Comparison of ENCODE assay signal across 1 cellular context in genomic region chr5:134508521-134509195, GRCh38.
TF ChIP-seq lines count a peak whose summit lies in the region.

No MANE protein-coding gene starts in this region.

TF ChIP-seq in A549, 52 proteins besides CTCF, POLR2A, EP300 and RAD21 (continued from another document):
- TF ChIP-seq PHF8 (IDR thresholded peaks at IDR 0.05; ENCODE audit: borderline replicate concordance, low read depth) (no peak), HOXB5 (CRISPR knock-in tag; IDR thresholded peaks at IDR 0.05) (no peak), E2F6 (IDR thresholded peaks at IDR 0.05; ENCODE audit: borderline replicate concordance, low read depth) (no peak), GATA3 (IDR thresholded peaks at IDR 0.05; ENCODE audit: borderline replicate concordance) (no peak), RCOR1 (IDR thresholded peaks at IDR 0.05; ENCODE audit: low read depth, low read length) (no peak), JUN (IDR thresholded peaks at IDR 0.05) (no peak), KDM5A (IDR thresholded peaks at IDR 0.05) (no peak), ZFP36 (IDR thresholded peaks at IDR 0.05; ENCODE audit: borderline replicate concordance, partially characterized antibody) (no peak), TFCP2L1 (CRISPR knock-in tag; IDR thresholded peaks at IDR 0.05) (no peak)
- TF ChIP-seq, protein P1, sequence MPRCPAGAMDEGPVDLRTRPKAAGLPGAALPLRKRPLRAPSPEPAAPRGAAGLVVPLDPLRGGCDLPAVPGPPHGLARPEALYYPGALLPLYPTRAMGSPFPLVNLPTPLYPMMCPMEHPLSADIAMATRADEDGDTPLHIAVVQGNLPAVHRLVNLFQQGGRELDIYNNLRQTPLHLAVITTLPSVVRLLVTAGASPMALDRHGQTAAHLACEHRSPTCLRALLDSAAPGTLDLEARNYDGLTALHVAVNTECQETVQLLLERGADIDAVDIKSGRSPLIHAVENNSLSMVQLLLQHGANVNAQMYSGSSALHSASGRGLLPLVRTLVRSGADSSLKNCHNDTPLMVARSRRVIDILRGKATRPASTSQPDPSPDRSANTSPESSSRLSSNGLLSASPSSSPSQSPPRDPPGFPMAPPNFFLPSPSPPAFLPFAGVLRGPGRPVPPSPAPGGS (IDR thresholded peaks at IDR 0.05) = no peak
- TF ChIP-seq, protein P2, sequence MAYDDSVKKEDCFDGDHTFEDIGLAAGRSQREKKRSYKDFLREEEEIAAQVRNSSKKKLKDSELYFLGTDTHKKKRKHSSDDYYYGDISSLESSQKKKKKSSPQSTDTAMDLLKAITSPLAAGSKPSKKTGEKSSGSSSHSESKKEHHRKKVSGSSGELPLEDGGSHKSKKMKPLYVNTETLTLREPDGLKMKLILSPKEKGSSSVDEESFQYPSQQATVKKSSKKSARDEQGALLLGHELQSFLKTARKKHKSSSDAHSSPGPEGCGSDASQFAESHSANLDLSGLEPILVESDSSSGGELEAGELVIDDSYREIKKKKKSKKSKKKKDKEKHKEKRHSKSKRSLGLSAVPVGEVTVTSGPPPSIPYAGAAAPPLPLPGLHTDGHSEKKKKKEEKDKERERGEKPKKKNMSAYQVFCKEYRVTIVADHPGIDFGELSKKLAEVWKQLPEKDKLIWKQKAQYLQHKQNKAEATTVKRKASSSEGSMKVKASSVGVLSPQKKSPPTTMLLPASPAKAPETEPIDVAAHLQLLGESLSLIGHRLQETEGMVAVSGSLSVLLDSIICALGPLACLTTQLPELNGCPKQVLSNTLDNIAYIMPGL (CRISPR knock-in tag; IDR thresholded peaks at IDR 0.05; ENCODE audit: borderline replicate concordance) = no peak
